In genomic region chr1:59520194-59520593, GRCh38 we compare ENCODE assay signal across 18 cellular contexts.
DNase-seq lines count a peak whose midpoint lies in the region; ATAC-seq, FAIRE-seq and TF ChIP-seq lines count a peak whose summit lies in the region.
"Had no signal": no experiment of that assay in that cellular context is flagged by ENCODE, and none has a peak within 500 bp of the region (broad histone marks: within the 10 kb centered on the region; RNA-seq: fewer than 3 reads in every experiment).

No MANE protein-coding gene starts in this region.

- no peaks in the 10 kb centered on the region for H3K9me3 Mint-ChIP-seq in stimulated activated effector memory CD8-positive, alpha-beta T cell treated with anti-CD3 and anti-CD28 coated beads, Interleukin-12 subunit alpha, Interleukin-12 subunit beta, amount 100 ng/mL, for 72 hours
- H3K9me3 Mint-ChIP-seq: activated CD4-positive, alpha-beta memory T cell treated with anti-CD3 and anti-CD28 coated beads for 36 hours; activated naive CD8-positive, alpha-beta T cell treated with anti-CD3 and anti-CD28 coated beads, Interleukin-2, amount 10 ng/mL, durations not matched to agents 7 days and 5 days; activated T-cell treated with anti-CD3 and anti-CD28 coated beads, Interleukin-2, amount 50 U/mL, for 72 hours had no signal

- H3K27ac Mint-ChIP-seq in stimulated activated effector memory CD8-positive, alpha-beta T cell treated with anti-CD3 and anti-CD28 coated beads, Interleukin-12 subunit alpha, Interleukin-12 subunit beta, amount 100 ng/mL, for 72 hours: no peak overlapping the region
- H3K27ac Mint-ChIP-seq: activated CD4-positive, alpha-beta memory T cell treated with anti-CD3 and anti-CD28 coated beads for 36 hours; activated naive CD8-positive, alpha-beta T cell treated with anti-CD3 and anti-CD28 coated beads, Interleukin-2, amount 10 ng/mL, durations not matched to agents 7 days and 5 days; activated T-cell treated with anti-CD3 and anti-CD28 coated beads, Interleukin-2, amount 50 U/mL, for 72 hours; type B pancreatic cell had no signal

- H3K27me3 ChIP-seq in adipocyte (replicated peaks; ENCODE audit: control insufficient read depth, insufficient read depth, low read length) (no peaks in the 10 kb centered on the region), small intestine (ENCODE audit: control insufficient read depth in 2 of 2, insufficient read depth in 2 of 2, low read length in 2 of 2) (no peaks in the 10 kb centered on the region)
- H3K27me3 ChIP-seq: spleen had no signal

- peak; percentile 37 for DNase-seq in AG20443 (ENCODE audit: low spot score)
- peak; percentile 39 for DNase-seq in adipocyte (ENCODE audit: low read depth)
- DNase-seq in foreskin fibroblast: peak; percentile 26 to 54
- peak; percentile 72 for DNase-seq in skeletal muscle cell (ENCODE audit: low read depth)
- DNase-seq in stimulated activated effector memory CD8-positive, alpha-beta T cell treated with anti-CD3 and anti-CD28 coated beads, Interleukin-12 subunit alpha, Interleukin-12 subunit beta, amount 100 ng/mL, for 72 hours (ENCODE audit: low spot score in 2 of 2): no peak
- DNase-seq in small intestine: no peak
- DNase-seq in nucleus accumbens (lab: John Stamatoyannopoulos, UW): no peak
- no peak for DNase-seq in NCI-H748 treated with DMSO at 0.1 percent for 48 hours (lab: John Stamatoyannopoulos, UW)
- DNase-seq: activated CD4-positive, alpha-beta memory T cell treated with anti-CD3 and anti-CD28 coated beads for 36 hours; activated naive CD8-positive, alpha-beta T cell treated with anti-CD3 and anti-CD28 coated beads, Interleukin-2, amount 10 ng/mL, durations not matched to agents 7 days and 5 days; activated T-cell treated with anti-CD3 and anti-CD28 coated beads, Interleukin-2, amount 50 U/mL, for 72 hours; head of caudate nucleus; spleen had no signal

- 88 to 98% (median 93%) methylated on average over 3 of the region's 3 CpGs for WGBS in small intestine, 3 donors

- no peaks in the 10 kb centered on the region for H3K36me3 Mint-ChIP-seq in stimulated activated effector memory CD8-positive, alpha-beta T cell treated with anti-CD3 and anti-CD28 coated beads, Interleukin-12 subunit alpha, Interleukin-12 subunit beta, amount 100 ng/mL, for 72 hours
- H3K36me3 Mint-ChIP-seq: activated CD4-positive, alpha-beta memory T cell treated with anti-CD3 and anti-CD28 coated beads for 36 hours; activated naive CD8-positive, alpha-beta T cell treated with anti-CD3 and anti-CD28 coated beads, Interleukin-2, amount 10 ng/mL, durations not matched to agents 7 days and 5 days had no signal

- H3K4me3 ChIP-seq in adipocyte (ENCODE audit: low read length) (no peak overlapping the region), foreskin fibroblast (ENCODE audit: low read depth in 1 of 2, low read length in 2 of 2) (no peak overlapping the region), skeletal muscle cell (ENCODE audit: low read depth, low read length) (no peak overlapping the region), small intestine (ENCODE audit: low read depth in 1 of 2, low read length in 2 of 2) (no peak overlapping the region)
- H3K4me3 ChIP-seq: GM12878, spleen had no signal

- H3K9me3 ChIP-seq in adipocyte (ENCODE audit: control insufficient read depth, low read length): no peaks in the 10 kb centered on the region
- H3K9me3 ChIP-seq in small intestine (ENCODE audit: control insufficient read depth, low read depth): no peaks in the 10 kb centered on the region
- H3K9me3 ChIP-seq: spleen had no signal

- no peak for ATAC-seq in stimulated activated effector memory CD8-positive, alpha-beta T cell treated with anti-CD3 and anti-CD28 coated beads, Interleukin-12 subunit alpha, Interleukin-12 subunit beta, amount 100 ng/mL, for 72 hours
- ATAC-seq: activated T-cell treated with anti-CD3 and anti-CD28 coated beads, Interleukin-2, amount 50 U/mL, for 72 hours; GM12878 had no signal

- H3K4me3 Mint-ChIP-seq in stimulated activated effector memory CD8-positive, alpha-beta T cell treated with anti-CD3 and anti-CD28 coated beads, Interleukin-12 subunit alpha, Interleukin-12 subunit beta, amount 100 ng/mL, for 72 hours: no peak overlapping the region
- H3K4me3 Mint-ChIP-seq: activated CD4-positive, alpha-beta memory T cell treated with anti-CD3 and anti-CD28 coated beads for 36 hours; activated naive CD8-positive, alpha-beta T cell treated with anti-CD3 and anti-CD28 coated beads, Interleukin-2, amount 10 ng/mL, durations not matched to agents 7 days and 5 days; activated T-cell treated with anti-CD3 and anti-CD28 coated beads, Interleukin-2, amount 50 U/mL, for 72 hours; type B pancreatic cell had no signal

- FAIRE-seq in small intestine (lab: Jason Lieb, UNC): no peak
- FAIRE-seq: endothelial cell of umbilical vein, GM12878, H1, kidney had no signal

- no peak for TF ChIP-seq CTCF in foreskin fibroblast (IDR thresholded peaks at IDR 0.05; ENCODE audit: low read depth, low read length)

- H3K9ac ChIP-seq in adipocyte (ENCODE audit: low read length): no peak overlapping the region

- H3K36me3 ChIP-seq in adipocyte (ENCODE audit: control insufficient read depth, insufficient read depth, low read length, severe bottlenecking): no peaks in the 10 kb centered on the region
- no peaks in the 10 kb centered on the region for H3K36me3 ChIP-seq in small intestine (ENCODE audit: control insufficient read depth in 2 of 2, insufficient read depth in 2 of 2, low read length in 2 of 2)
- H3K36me3 ChIP-seq: spleen had no signal

- H3K27ac ChIP-seq in small intestine (ENCODE audit: low read depth in 1 of 2, low read length in 1 of 2): no peak overlapping the region

- H3K4me1 ChIP-seq in adipocyte (ENCODE audit: control insufficient read depth, insufficient read depth, low read length) (peaks cover 28% of the 10 kb centered on the region), small intestine (ENCODE audit: control insufficient read depth in 2 of 2, insufficient read depth in 1 of 2, low read depth in 1 of 2, low read length in 1 of 2) (no peaks in the 10 kb centered on the region)

- H3K4me1 Mint-ChIP-seq in stimulated activated effector memory CD8-positive, alpha-beta T cell treated with anti-CD3 and anti-CD28 coated beads, Interleukin-12 subunit alpha, Interleukin-12 subunit beta, amount 100 ng/mL, for 72 hours: no peaks in the 10 kb centered on the region
- H3K4me1 Mint-ChIP-seq: activated naive CD8-positive, alpha-beta T cell treated with anti-CD3 and anti-CD28 coated beads, Interleukin-2, amount 10 ng/mL, durations not matched to agents 7 days and 5 days had no signal

Comparison
In these comparisons a context has a peak if more than half of its experiments do, and no peak if none do; other contexts are left out.
1. DNase-seq: peak in AG20443 (single experiment), adipocyte (single experiment), foreskin fibroblast (2 of 2) and skeletal muscle cell (single experiment); none in stimulated activated effector memory CD8-positive, alpha-beta T cell treated with anti-CD3 and anti-CD28 coated beads, Interleukin-12 subunit alpha, Interleukin-12 subunit beta, amount 100 ng/mL, for 72 hours (0 of 2), small intestine (single experiment), nucleus accumbens (0 of 56) and NCI-H748 treated with DMSO at 0.1 percent for 48 hours (single experiment).